In the genomic region with DNA sequence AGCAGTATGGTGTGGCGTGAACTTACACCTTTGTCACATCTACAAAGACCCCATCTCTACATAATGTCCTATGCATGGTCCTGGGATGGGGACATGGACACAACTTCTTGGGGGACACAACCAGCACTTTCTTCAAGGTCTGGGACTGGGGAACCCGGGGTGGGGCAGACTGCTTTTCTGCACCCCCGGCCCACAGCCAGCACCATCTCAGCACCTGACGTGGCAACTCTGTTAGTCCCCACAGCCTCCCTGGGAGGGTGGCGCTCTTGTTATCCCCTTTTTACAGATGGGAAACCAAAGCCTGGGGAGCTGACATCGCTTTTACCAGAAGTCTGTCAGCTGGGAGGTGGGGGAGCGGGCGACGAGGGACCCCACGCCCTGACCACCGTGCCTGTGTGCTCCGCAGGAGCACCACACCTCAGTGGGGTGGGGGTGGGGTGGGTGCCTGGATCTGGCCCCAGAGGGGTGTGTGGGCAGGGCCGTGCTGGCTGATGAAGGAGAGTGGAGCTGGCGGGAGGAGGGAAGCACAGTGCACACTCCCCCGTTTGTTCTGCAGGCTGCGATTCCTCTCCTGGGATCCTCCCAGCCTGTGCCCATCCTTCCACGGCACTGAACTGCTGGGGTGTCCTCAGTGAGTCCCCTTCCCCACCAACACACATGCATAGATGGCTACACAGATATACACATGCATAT, we compare ENCODE assay signal across 2 cellular contexts.
A peak's percentile ranks its signal among the peaks of the same experiment; 100 is the strongest.
TF ChIP-seq lines count a peak whose summit lies in the region.

No MANE protein-coding gene starts in this region.

TF ChIP-seq in HEK293, 187 proteins besides CTCF, POLR2A, EP300 and RAD21:
- TF ChIP-seq ZNF48 (tag by site-specific recombination; IDR thresholded peaks at IDR 0.05) (no peak), EGR2 (tag by site-specific recombination; IDR thresholded peaks at IDR 0.05; ENCODE audit: low read depth) (peak; percentile 17; the same call in 1 of the 2 replicates)

TF ChIP-seq in K562, 482 proteins besides CTCF, POLR2A, EP300 and RAD21 (continued from another document):
- TF ChIP-seq CBX2 (IDR thresholded peaks at IDR 0.05; ENCODE audit: insufficient read depth, low read length, poor library complexity, severe bottlenecking): no peak
- TF ChIP-seq NFIC (IDR thresholded peaks at IDR 0.05): peak; percentile 57
- TF ChIP-seq CC2D1A (IDR thresholded peaks at IDR 0.05): no peak
- TF ChIP-seq, protein P1, sequence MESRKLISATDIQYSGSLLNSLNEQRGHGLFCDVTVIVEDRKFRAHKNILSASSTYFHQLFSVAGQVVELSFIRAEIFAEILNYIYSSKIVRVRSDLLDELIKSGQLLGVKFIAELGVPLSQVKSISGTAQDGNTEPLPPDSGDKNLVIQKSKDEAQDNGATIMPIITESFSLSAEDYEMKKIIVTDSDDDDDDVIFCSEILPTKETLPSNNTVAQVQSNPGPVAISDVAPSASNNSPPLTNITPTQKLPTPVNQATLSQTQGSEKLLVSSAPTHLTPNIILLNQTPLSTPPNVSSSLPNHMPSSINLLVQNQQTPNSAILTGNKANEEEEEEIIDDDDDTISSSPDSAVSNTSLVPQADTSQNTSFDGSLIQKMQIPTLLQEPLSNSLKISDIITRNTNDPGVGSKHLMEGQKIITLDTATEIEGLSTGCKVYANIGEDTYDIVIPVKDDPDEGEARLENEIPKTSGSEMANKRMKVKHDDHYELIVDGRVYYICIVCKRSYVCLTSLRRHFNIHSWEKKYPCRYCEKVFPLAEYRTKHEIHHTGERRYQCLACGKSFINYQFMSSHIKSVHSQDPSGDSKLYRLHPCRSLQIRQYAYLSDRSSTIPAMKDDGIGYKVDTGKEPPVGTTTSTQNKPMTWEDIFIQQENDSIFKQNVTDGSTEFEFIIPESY (CRISPR knock-in tag; IDR thresholded peaks at IDR 0.05): 0 out of 2 replicates have a peak, but pooled peaks have one; percentile 22
